Comparison of ENCODE assay signal across 1 cellular context in the genomic region with DNA sequence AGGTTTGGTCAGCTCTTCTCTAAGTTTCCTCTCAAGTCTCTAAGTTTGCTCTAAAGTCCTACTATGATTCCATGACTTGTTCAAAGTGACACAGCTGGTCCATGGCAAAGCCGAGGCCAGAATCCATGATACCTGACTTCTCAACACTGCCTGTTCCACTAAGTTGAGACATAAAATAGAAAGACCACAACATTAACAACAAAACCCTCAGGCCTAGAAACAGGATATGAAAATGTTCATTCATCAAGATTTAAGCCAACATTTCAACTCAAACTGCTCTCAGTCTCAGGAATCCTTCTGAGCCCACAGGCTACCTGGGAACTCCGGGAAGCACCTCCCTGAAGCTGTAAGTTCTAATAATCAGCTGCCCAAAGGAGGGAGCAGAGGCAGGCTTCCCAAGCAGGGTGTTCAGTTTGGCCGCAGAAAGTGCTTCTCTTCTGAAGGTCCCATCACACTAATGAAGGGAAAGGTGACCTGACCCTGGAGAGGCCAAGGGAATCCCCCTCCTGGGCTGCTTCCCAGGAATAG.
TF ChIP-seq lines count a peak whose summit lies in the region.

No MANE protein-coding gene starts in this region.

TF ChIP-seq in HepG2, 621 proteins besides CTCF, POLR2A, EP300 and RAD21 (continued from another document):
- TF ChIP-seq, protein P1, sequence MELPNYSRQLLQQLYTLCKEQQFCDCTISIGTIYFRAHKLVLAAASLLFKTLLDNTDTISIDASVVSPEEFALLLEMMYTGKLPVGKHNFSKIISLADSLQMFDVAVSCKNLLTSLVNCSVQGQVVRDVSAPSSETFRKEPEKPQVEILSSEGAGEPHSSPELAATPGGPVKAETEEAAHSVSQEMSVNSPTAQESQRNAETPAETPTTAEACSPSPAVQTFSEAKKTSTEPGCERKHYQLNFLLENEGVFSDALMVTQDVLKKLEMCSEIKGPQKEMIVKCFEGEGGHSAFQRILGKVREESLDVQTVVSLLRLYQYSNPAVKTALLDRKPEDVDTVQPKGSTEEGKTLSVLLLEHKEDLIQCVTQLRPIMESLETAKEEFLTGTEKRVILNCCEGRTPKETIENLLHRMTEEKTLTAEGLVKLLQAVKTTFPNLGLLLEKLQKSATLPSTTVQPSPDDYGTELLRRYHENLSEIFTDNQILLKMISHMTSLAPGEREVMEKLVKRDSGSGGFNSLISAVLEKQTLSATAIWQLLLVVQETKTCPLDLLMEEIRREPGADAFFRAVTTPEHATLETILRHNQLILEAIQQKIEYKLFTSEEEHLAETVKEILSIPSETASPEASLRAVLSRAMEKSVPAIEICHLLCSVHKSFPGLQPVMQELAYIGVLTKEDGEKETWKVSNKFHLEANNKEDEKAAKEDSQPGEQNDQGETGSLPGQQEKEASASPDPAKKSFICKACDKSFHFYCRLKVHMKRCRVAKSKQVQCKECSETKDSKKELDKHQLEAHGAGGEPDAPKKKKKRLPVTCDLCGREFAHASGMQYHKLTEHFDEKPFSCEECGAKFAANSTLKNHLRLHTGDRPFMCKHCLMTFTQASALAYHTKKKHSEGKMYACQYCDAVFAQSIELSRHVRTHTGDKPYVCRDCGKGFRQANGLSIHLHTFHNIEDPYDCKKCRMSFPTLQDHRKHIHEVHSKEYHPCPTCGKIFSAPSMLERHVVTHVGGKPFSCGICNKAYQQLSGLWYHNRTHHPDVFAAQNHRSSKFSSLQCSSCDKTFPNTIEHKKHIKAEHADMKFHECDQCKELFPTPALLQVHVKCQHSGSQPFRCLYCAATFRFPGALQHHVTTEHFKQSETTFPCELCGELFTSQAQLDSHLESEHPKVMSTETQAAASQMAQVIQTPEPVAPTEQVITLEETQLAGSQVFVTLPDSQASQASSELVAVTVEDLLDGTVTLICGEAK (IDR thresholded peaks at IDR 0.05): no peak
- TF ChIP-seq, protein P1 (CRISPR knock-in tag; IDR thresholded peaks at IDR 0.05): no peak
- TF ChIP-seq SMARCC2 (IDR thresholded peaks at IDR 0.05) (no peak), PPARG (CRISPR knock-in tag; conservative IDR thresholded peaks at IDR 0.05) (no peak), CBFB (CRISPR knock-in tag; IDR thresholded peaks at IDR 0.05) (no peak), ERF (CRISPR knock-in tag; IDR thresholded peaks at IDR 0.05) (no peak), KDM4B (CRISPR knock-in tag; IDR thresholded peaks at IDR 0.05) (no peak), GLI4 (CRISPR knock-in tag; IDR thresholded peaks at IDR 0.05; ENCODE audit: borderline replicate concordance) (no peak), ARID2 (CRISPR knock-in tag; IDR thresholded peaks at IDR 0.05; ENCODE audit: borderline replicate concordance) (no peak)
- TF ChIP-seq, protein P2, sequence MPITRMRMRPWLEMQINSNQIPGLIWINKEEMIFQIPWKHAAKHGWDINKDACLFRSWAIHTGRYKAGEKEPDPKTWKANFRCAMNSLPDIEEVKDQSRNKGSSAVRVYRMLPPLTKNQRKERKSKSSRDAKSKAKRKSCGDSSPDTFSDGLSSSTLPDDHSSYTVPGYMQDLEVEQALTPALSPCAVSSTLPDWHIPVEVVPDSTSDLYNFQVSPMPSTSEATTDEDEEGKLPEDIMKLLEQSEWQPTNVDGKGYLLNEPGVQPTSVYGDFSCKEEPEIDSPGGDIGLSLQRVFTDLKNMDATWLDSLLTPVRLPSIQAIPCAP (CRISPR knock-in tag; IDR thresholded peaks at IDR 0.05; ENCODE audit: low read depth): no peak
- TF ChIP-seq, protein P3, sequence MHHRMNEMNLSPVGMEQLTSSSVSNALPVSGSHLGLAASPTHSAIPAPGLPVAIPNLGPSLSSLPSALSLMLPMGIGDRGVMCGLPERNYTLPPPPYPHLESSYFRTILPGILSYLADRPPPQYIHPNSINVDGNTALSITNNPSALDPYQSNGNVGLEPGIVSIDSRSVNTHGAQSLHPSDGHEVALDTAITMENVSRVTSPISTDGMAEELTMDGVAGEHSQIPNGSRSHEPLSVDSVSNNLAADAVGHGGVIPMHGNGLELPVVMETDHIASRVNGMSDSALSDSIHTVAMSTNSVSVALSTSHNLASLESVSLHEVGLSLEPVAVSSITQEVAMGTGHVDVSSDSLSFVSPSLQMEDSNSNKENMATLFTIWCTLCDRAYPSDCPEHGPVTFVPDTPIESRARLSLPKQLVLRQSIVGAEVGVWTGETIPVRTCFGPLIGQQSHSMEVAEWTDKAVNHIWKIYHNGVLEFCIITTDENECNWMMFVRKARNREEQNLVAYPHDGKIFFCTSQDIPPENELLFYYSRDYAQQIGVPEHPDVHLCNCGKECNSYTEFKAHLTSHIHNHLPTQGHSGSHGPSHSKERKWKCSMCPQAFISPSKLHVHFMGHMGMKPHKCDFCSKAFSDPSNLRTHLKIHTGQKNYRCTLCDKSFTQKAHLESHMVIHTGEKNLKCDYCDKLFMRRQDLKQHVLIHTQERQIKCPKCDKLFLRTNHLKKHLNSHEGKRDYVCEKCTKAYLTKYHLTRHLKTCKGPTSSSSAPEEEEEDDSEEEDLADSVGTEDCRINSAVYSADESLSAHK (CRISPR knock-in tag; IDR thresholded peaks at IDR 0.05; ENCODE audit: borderline replicate concordance): no peak
TF ChIP-seq in HepG2: peak in this region for 0.
